In genomic region chr5:23639326-23639725, GRCh38 we compare ENCODE assay signal across 20 cellular contexts.
"Had no signal": no experiment of that assay in that cellular context is flagged by ENCODE, and none has a peak within 500 bp of the region (broad histone marks: within the 10 kb centered on the region; RNA-seq: fewer than 3 reads in every experiment).

No MANE protein-coding gene starts in this region.

- H3K4me3 ChIP-seq: K562 had no signal

- DNase-seq: Kasumi-1, MV-4-11, NCI-H1048, NCI-H1105, NCI-H1417 treated with DMSO at 0.1 percent for 48 hours, NCI-H146, NCI-H1694 treated with DMSO at 0.1 percent for 48 hours, NCI-H1930, NCI-H2081, NCI-H2107, NCI-H2227 treated with DMSO at 0.1 percent for 48 hours, NCI-H446, NCI-H510A, NCI-H526, PC-3, SHP77, SK-N-SH, T-cell had no signal

- ATAC-seq: K562, Panc1, PC-3, T-cell had no signal
